Comparison of ENCODE assay signal across 8 cellular contexts in genomic region chr6:85641916-85642773, GRCh38. TPM values are rescaled to one million over a fixed set of nuclear protein-coding genes. Genes with fewer than 3 reads are reported as not detected.
DNase-seq lines count a peak whose midpoint lies in the region; ATAC-seq and TF ChIP-seq lines count a peak whose summit lies in the region.

No MANE protein-coding gene starts in this region.

- no peak overlapping the region for H3T11ph ChIP-seq in H9 (ENCODE audit: low read length)

- TF ChIP-seq EP300 in neural cell (conservative IDR thresholded peaks at IDR 0.05; ENCODE audit: poor library complexity, severe bottlenecking), result no peak

- H4K20me1 ChIP-seq in H9 (ENCODE audit: control insufficient read depth, insufficient read depth, insufficient read length), result no peaks in the 10 kb centered on the region
- peaks cover 24% of the 10 kb centered on the region for H4K20me1 ChIP-seq in neural cell (ENCODE audit: insufficient read depth)

- no peak overlapping the region for H2BK20ac ChIP-seq in H9 (ENCODE audit: low read depth, low read length, poor library complexity, severe bottlenecking)

- H3K9me3 ChIP-seq in H9 (ENCODE audit: control insufficient read depth, low read depth, low read length) (no peaks in the 10 kb centered on the region), neural cell (ENCODE audit: low read length) (no peaks in the 10 kb centered on the region)

- no peak for TF ChIP-seq RAD21 in neural cell (conservative IDR thresholded peaks at IDR 0.05)

- peak overlapping the region; percentile 98 for H3K14ac ChIP-seq in H9 (ENCODE audit: insufficient read depth, low read length)

- H3F3A ChIP-seq in neural cell (ENCODE audit: insufficient read depth, low read length, poor library complexity, severe bottlenecking), result peaks cover 10% of the 10 kb centered on the region

- H3K27me3 ChIP-seq in H9 (ENCODE audit: insufficient read depth, low read length), result no peaks in the 10 kb centered on the region
- H3K27me3 ChIP-seq in neural cell (ENCODE audit: insufficient read depth, low read depth, low read length), result no peaks in the 10 kb centered on the region

- peak overlapping the region; percentile 86 to 95 for H3K4me3 Mint-ChIP-seq in H9
- peak overlapping the region; percentile 96 for H3K4me3 Mint-ChIP-seq in stimulated activated naive CD8-positive, alpha-beta T cell treated with anti-CD3 and anti-CD28 coated beads, Interleukin-15, Interleukin-2, amounts not matched to agents 100 ng/mL and 50 ng/mL, for 24 hours

- no peak overlapping the region for H2AK5ac ChIP-seq in H9 (ENCODE audit: insufficient read length, low read length)

- peak overlapping the region; percentile 37 for H2BK5ac ChIP-seq in H9 (ENCODE audit: insufficient read length, low read length)

- peak overlapping the region; percentile 86 for H3K18ac ChIP-seq in H9 (ENCODE audit: insufficient read length, low read depth, low read length)

- no peaks in the 10 kb centered on the region; the same call in none of the 2 replicates for H3K27me3 Mint-ChIP-seq in H9 (ENCODE audit: low read depth)
- no peaks in the 10 kb centered on the region for H3K27me3 Mint-ChIP-seq in stimulated activated naive CD8-positive, alpha-beta T cell treated with anti-CD3 and anti-CD28 coated beads, Interleukin-15, Interleukin-2, amounts not matched to agents 100 ng/mL and 50 ng/mL, for 24 hours

- no peak overlapping the region for H3K23ac ChIP-seq in H9 (ENCODE audit: insufficient read length, low read depth, low read length)

- H2AFZ ChIP-seq in H9 (ENCODE audit: low read length) (no peak overlapping the region), neural cell (ENCODE audit: low read depth, low read length) (peak overlapping the region; percentile 67)

- no peak for ATAC-seq in HG03457 (IDR thresholded peaks at IDR 0.05; ENCODE audit: unreplicated experiment)

- peaks cover 39 to 49% of the 10 kb centered on the region in 2 experiments for H3K4me1 Mint-ChIP-seq in H9
- peaks cover 57% of the 10 kb centered on the region for H3K4me1 Mint-ChIP-seq in stimulated activated naive CD8-positive, alpha-beta T cell treated with anti-CD3 and anti-CD28 coated beads, Interleukin-15, Interleukin-2, amounts not matched to agents 100 ng/mL and 50 ng/mL, for 24 hours (ENCODE audit: low read depth)

- no peaks in the 10 kb centered on the region for H3K9me2 ChIP-seq in neural cell (ENCODE audit: insufficient read depth, low read length)

- H3K4me2 ChIP-seq in H9 (ENCODE audit: insufficient read depth, insufficient read length, low read length) (peak overlapping the region; percentile 100), neural cell (ENCODE audit: low read length) (peak overlapping the region; percentile 87)

- peak overlapping the region; percentile 99 for H3K27ac Mint-ChIP-seq in H9
- H3K27ac Mint-ChIP-seq in stimulated activated naive CD8-positive, alpha-beta T cell treated with anti-CD3 and anti-CD28 coated beads, Interleukin-15, Interleukin-2, amounts not matched to agents 100 ng/mL and 50 ng/mL, for 24 hours, result peak overlapping the region; percentile 99

- peaks cover 8% of the 10 kb centered on the region for H3K23me2 ChIP-seq in H9 (ENCODE audit: insufficient read length, low read depth, low read length, poor library complexity, severe bottlenecking)

- peak overlapping the region; percentile 3 for H4K8ac ChIP-seq in H9 (replicated peaks; ENCODE audit: insufficient read length, low read depth, low read length)

- H4K5ac ChIP-seq in H9 (ENCODE audit: insufficient read length, low read depth, low read length), result peak overlapping the region; percentile 4

- peak overlapping the region; percentile 72 for H3K4ac ChIP-seq in H9 (ENCODE audit: low read depth, low read length)

- H3K27ac ChIP-seq in H9 (ENCODE audit: insufficient read length, low read depth, low read length) (peak overlapping the region; percentile 44), neural cell (ENCODE audit: low read length) (peak overlapping the region; percentile 100)

- WGBS in H9 (ENCODE audit: extremely low coverage, insufficient read length, low lambda C conversion rate), result no CpG with 5 or more reads among the region's 85 CpGs

- no peak overlapping the region for H2BK15ac ChIP-seq in H9 (ENCODE audit: low read depth, low read length)

- H3K4me1 ChIP-seq in H9 (ENCODE audit: insufficient read depth, low read length), result peaks cover 2% of the 10 kb centered on the region; the same call in 1 of the 2 replicates

- no peak overlapping the region for H2BK120ac ChIP-seq in H9 (ENCODE audit: low read depth, low read length, poor library complexity, severe bottlenecking)

- DNase-seq in AG08395 (ENCODE audit: low spot score) (peak; percentile 30), H9 (peak; percentile 45), RKO (ENCODE audit: low spot score) (peak; percentile 63), fibroblast of the aortic adventitia (ENCODE audit: low read depth) (peak; percentile 45)
- DNase-seq in activated effector memory CD4-positive, alpha-beta T cell treated with anti-CD3 and anti-CD28 coated beads, Interleukin-2, amount 50 U/mL, for 16 hours, result peak; percentile 85

- peaks cover 48% of the 10 kb centered on the region for H3K79me2 ChIP-seq in H9 (ENCODE audit: insufficient read depth, low read length)
- peaks cover 51% of the 10 kb centered on the region for H3K79me2 ChIP-seq in neural cell (replicated peaks; ENCODE audit: insufficient read depth, low read length)

- H3K36me3 ChIP-seq in neural cell (ENCODE audit: insufficient read depth, low read length), result peaks cover 6% of the 10 kb centered on the region

- H3K79me1 ChIP-seq in H9 (ENCODE audit: insufficient read depth, low read depth, low read length, poor library complexity, severe bottlenecking), result no peaks in the 10 kb centered on the region

- peak overlapping the region; percentile 87 for H4K91ac ChIP-seq in H9 (ENCODE audit: insufficient read length, low read depth, low read length)

- TF ChIP-seq CTCF in H9 (conservative IDR thresholded peaks at IDR 0.05) (no peak), fibroblast of the aortic adventitia (IDR thresholded peaks at IDR 0.05; ENCODE audit: insufficient read depth, low read length) (no peak), neural cell (IDR thresholded peaks at IDR 0.05; ENCODE audit: poor library complexity, severe bottlenecking) (no peak)

- no peak overlapping the region for H2BK12ac ChIP-seq in H9 (ENCODE audit: insufficient read length, low read depth, low read length)

- peak overlapping the region; percentile 98 for H3K4me3 ChIP-seq in fibroblast of the aortic adventitia (ENCODE audit: low read depth, low read length)
- H3K4me3 ChIP-seq in neural cell (ENCODE audit: low read length), result peak overlapping the region; percentile 96

- H3K9me3 Mint-ChIP-seq in H9, result peaks cover 0 to 8% of the 10 kb centered on the region in 2 experiments; a peak in 3 of 5 replicates
- H3K9me3 Mint-ChIP-seq in stimulated activated naive CD8-positive, alpha-beta T cell treated with anti-CD3 and anti-CD28 coated beads, Interleukin-15, Interleukin-2, amounts not matched to agents 100 ng/mL and 50 ng/mL, for 24 hours, result no peaks in the 10 kb centered on the region

- peaks cover 45 to 53% (median 46%) of the 10 kb centered on the region in 3 experiments for H3K36me3 Mint-ChIP-seq in H9 (ENCODE audit: insufficient read depth in 1 of 3, low read depth in 3 of 3)
- H3K36me3 Mint-ChIP-seq in stimulated activated naive CD8-positive, alpha-beta T cell treated with anti-CD3 and anti-CD28 coated beads, Interleukin-15, Interleukin-2, amounts not matched to agents 100 ng/mL and 50 ng/mL, for 24 hours (ENCODE audit: low read depth), result peaks cover 54% of the 10 kb centered on the region

- H3K9ac ChIP-seq in H9 (ENCODE audit: extremely low read depth, insufficient read length, low read length) (peak overlapping the region; percentile 97), neural cell (ENCODE audit: low read length) (peak overlapping the region; percentile 99)

- H3K56ac ChIP-seq in H9 (ENCODE audit: insufficient read length, low read depth, low read length), result no peak overlapping the region

TF ChIP-seq in neural cell, 6 proteins besides CTCF, POLR2A, EP300 and RAD21:
- TF ChIP-seq MXI1 (conservative IDR thresholded peaks at IDR 0.05; ENCODE audit: poor library complexity, severe bottlenecking), result peak; percentile 79
- no peak for TF ChIP-seq SMC3 (conservative IDR thresholded peaks at IDR 0.05; ENCODE audit: poor library complexity)
- TF ChIP-seq REST (IDR thresholded peaks at IDR 0.05; ENCODE audit: borderline replicate concordance), result peak; percentile 41
- peak; percentile 49 for TF ChIP-seq POLR2AphosphoS5 (IDR thresholded peaks at IDR 0.05)
- TF ChIP-seq TAF1 (IDR thresholded peaks at IDR 0.05; ENCODE audit: low read depth), result no peak
- TF ChIP-seq EZH2 (IDR thresholded peaks at IDR 0.05; ENCODE audit: borderline replicate concordance, insufficient read depth, low read length, poor library complexity, severe bottlenecking), result no peak

RNA-seq across cellular contexts. Expression of gene SYNCRIP, which starts 0.5 kb away (rescaled TPM):
- total RNA-seq in H9 (2021) (189 and 199 TPM in 2 replicates), fibroblast of the aortic adventitia (ENCODE audit: low replicate concordance) (90.5 and 95.1 TPM in 2 replicates)
- 93.5 and 111 TPM in 2 replicates for polyA plus RNA-seq in neural cell
- polyA minus RNA-seq in neural cell, result 166 and 192 TPM in 2 replicates

RNA-seq across cellular contexts. Expression of gene SNX14, which starts 48.5 kb away (rescaled TPM):
- 33.0 and 35.5 TPM in 2 replicates for total RNA-seq in H9 (2021)
- total RNA-seq in fibroblast of the aortic adventitia (ENCODE audit: low replicate concordance), result 99.1 and 188 TPM in 2 replicates
- polyA plus RNA-seq in neural cell, result 83.5 and 112 TPM in 2 replicates
- 89.8 and 124 TPM in 2 replicates for polyA minus RNA-seq in neural cell

Comparison
In these comparisons a context has a peak if more than half of its experiments do, and no peak if none do; other contexts are left out.
1. DNase-seq: peak in every context shown above with its lines; median percentile 85 in activated effector memory CD4-positive, alpha-beta T cell treated with anti-CD3 and anti-CD28 coated beads, Interleukin-2, amount 50 U/mL, for 16 hours; 63 in RKO; 45 in H9; 45 in fibroblast of the aortic adventitia; 30 in AG08395.